8 cellular contexts compared by ENCODE assay signal in genomic region chr11:128802358-128802981, GRCh38.
A peak's percentile ranks its signal among the peaks of the same experiment; 100 is the strongest.
DNase-seq lines count a peak whose midpoint lies in the region; ATAC-seq and TF ChIP-seq lines count a peak whose summit lies in the region.

No MANE protein-coding gene starts in this region.

- H3K9me3 ChIP-seq in ascending aorta (no peaks in the 10 kb centered on the region), tibial artery (no peaks in the 10 kb centered on the region)

- H3K36me3 ChIP-seq in ascending aorta (no peaks in the 10 kb centered on the region), tibial artery (peaks cover 0 to 7% (median 0%) of the 10 kb centered on the region in 3 donors)

- DNase-seq in DMS53 (lab: John Stamatoyannopoulos, UW) (peak; percentile 68), ascending aorta (ENCODE audit: low spot score in 2 of 2) (no peak), medulla oblongata (ENCODE audit: extremely low spot score) (peak; percentile 14), NCI-H2029 (lab: John Stamatoyannopoulos, UW) (no peak), inferior parietal cortex (ENCODE audit: extremely low spot score) (no peak), tibial artery (no peak)

- peak; percentile 60 for ATAC-seq in HG02973 (IDR thresholded peaks at IDR 0.05; ENCODE audit: unreplicated experiment)
- ATAC-seq in GM21576 (IDR thresholded peaks at IDR 0.05; ENCODE audit: unreplicated experiment) = no peak

- peak in 2 of 3 experiments; percentile 5 to 25 for TF ChIP-seq CTCF in ascending aorta (IDR thresholded peaks at IDR 0.05)
- TF ChIP-seq CTCF in tibial artery (IDR thresholded peaks at IDR 0.05) = no peak

- intact Hi-C loops in ascending aorta (cut with DNase I) = no loop called here
- intact Hi-C loops in tibial artery (cut with DNase I; ENCODE audit: low total_unique reads) = no loop called here

- no peak overlapping the region for H3K4me3 ChIP-seq in ascending aorta
- H3K4me3 ChIP-seq in tibial artery = no peak overlapping the region

- H3K27ac ChIP-seq in ascending aorta (no peak overlapping the region), tibial artery (no peak overlapping the region)

- H3K27me3 ChIP-seq in ascending aorta (no peaks in the 10 kb centered on the region), tibial artery (no peaks in the 10 kb centered on the region)

- H3K4me1 ChIP-seq in ascending aorta = no peaks in the 10 kb centered on the region
- H3K4me1 ChIP-seq in tibial artery = no peaks in the 10 kb centered on the region

Comparison
In these comparisons a context has a peak if more than half of its experiments do, and no peak if none do; other contexts are left out.
1. DNase-seq: peak in DMS53 (single experiment) and medulla oblongata (single experiment); none in ascending aorta (0 of 2), NCI-H2029 (single experiment), inferior parietal cortex (single experiment) and tibial artery (0 of 2).
2. CTCF ChIP-seq: peak in ascending aorta (2 of 3); none in tibial artery (0 of 2).